ENCODE assay signal across 12 cellular contexts in genomic region chr21:42924433-42924751, GRCh38. TPM values are rescaled to one million over a fixed set of nuclear protein-coding genes. Genes with fewer than 3 reads are reported as not detected.
DNase-seq lines count a peak whose midpoint lies in the region; ATAC-seq, FAIRE-seq and TF ChIP-seq lines count a peak whose summit lies in the region.
"Had no signal": no experiment of that assay in that cellular context is flagged by ENCODE, and none has a peak within 500 bp of the region (broad histone marks: within the 10 kb centered on the region; RNA-seq: fewer than 3 reads in every experiment).

No MANE protein-coding gene starts in this region.

- RAD21 ChIA-PET in GM12878 (lab: Charles Lee; ENCODE audit: unreplicated experiment) = no interaction called here

- no peaks in the 10 kb centered on the region for H4K20me1 ChIP-seq in DND-41 (ENCODE audit: insufficient read depth, low read length)
- no peaks in the 10 kb centered on the region for H4K20me1 ChIP-seq in MM.1S (ENCODE audit: insufficient read depth, low read length)
- H4K20me1 ChIP-seq in GM12878 (ENCODE audit: control insufficient read depth, insufficient read depth) = no peaks in the 10 kb centered on the region

- H3K27me3 ChIP-seq in DND-41 (ENCODE audit: insufficient read depth, low read length, poor library complexity) (no peaks in the 10 kb centered on the region), MM.1S (replicated peaks; ENCODE audit: insufficient read depth, low read length) (no peaks in the 10 kb centered on the region), GM12878 (replicated peaks in 1 of 2; ENCODE audit: control insufficient read depth in 2 of 2, insufficient read depth in 2 of 2, low read length in 1 of 2) (no peaks in the 10 kb centered on the region)

- no peak for ATAC-seq in DND-41 (ENCODE audit: insufficient read depth, low read depth)
- ATAC-seq in GM12878 = no peak
- no peak for ATAC-seq in GM21423 (IDR thresholded peaks at IDR 0.05; ENCODE audit: unreplicated experiment)
- no peak for ATAC-seq in GM18907 (IDR thresholded peaks at IDR 0.05; ENCODE audit: unreplicated experiment)
- no peak for ATAC-seq in HG03025 (IDR thresholded peaks at IDR 0.05; ENCODE audit: low FRiP score, unreplicated experiment)
- ATAC-seq in Right ventricle myocardium inferior = no peak

- H3K4me3 ChIP-seq in DND-41 (ENCODE audit: low read depth in 1 of 2, low read length in 2 of 2) = peak overlapping the region in 1 of 2 experiments; percentile 47; a peak in 2 of 4 replicates
- no peak overlapping the region for H3K4me3 ChIP-seq in MM.1S (ENCODE audit: low read length)
- H3K4me3 ChIP-seq in GM12878 = no peak overlapping the region; the same call in 1 of the 2 replicates

- H3K4me1 ChIP-seq in DND-41 (ENCODE audit: insufficient read depth, low read length) = peaks cover 28% of the 10 kb centered on the region
- peaks cover 9% of the 10 kb centered on the region; the same call in 1 of the 2 replicates for H3K4me1 ChIP-seq in MM.1S (ENCODE audit: low read length)
- H3K4me1 ChIP-seq in GM12878 (ENCODE audit: control insufficient read depth, insufficient read depth, low read length) = peaks cover 6% of the 10 kb centered on the region

- H3K36me3 ChIP-seq in DND-41 (ENCODE audit: insufficient read depth, low read length) = no peaks in the 10 kb centered on the region
- no peaks in the 10 kb centered on the region for H3K36me3 ChIP-seq in MM.1S (replicated peaks; ENCODE audit: insufficient read depth, low read length)
- H3K36me3 ChIP-seq in GM12878 (ENCODE audit: control insufficient read depth in 2 of 2, insufficient read depth in 2 of 2, low read length in 1 of 2) = no peaks in the 10 kb centered on the region

- BruUV-seq in GM12878 (replicated peaks; lab: Mats Ljungman, UMichigan) = TSS peak; percentile 95

- H3K9ac ChIP-seq in DND-41 (ENCODE audit: low read depth, low read length) = peak overlapping the region; percentile 44
- H3K9ac ChIP-seq in MM.1S (ENCODE audit: low read length) = no peak overlapping the region
- peak overlapping the region; percentile 49; the same call in 1 of the 2 replicates for H3K9ac ChIP-seq in GM12878 (ENCODE audit: control insufficient read depth, insufficient read depth, low read length)

- DNase-seq in DND-41 = no peak
- no peak for DNase-seq in MM.1S
- DNase-seq in GM12878 (ENCODE audit: low read depth, low spot score) = no peak
- DNase-seq in neural crest cell (ENCODE audit: low read depth, low spot score) = no peak
- DNase-seq in Right ventricle myocardium inferior (ENCODE audit: missing footprints) = no peak
- DNase-seq: Right ventricle myocardium superior had no signal

- TF ChIP-seq EP300 in GM12878 (IDR thresholded peaks at IDR 0.05; ENCODE audit: borderline replicate concordance in 1 of 2, control insufficient read depth in 1 of 2, low read depth in 2 of 2, low read length in 2 of 2) = no peak

- no peak for FAIRE-seq in GM12878 (lab: Jason Lieb, UNC)

- H3K79me2 ChIP-seq in DND-41 (ENCODE audit: insufficient read depth, low read length) (peaks cover 2% of the 10 kb centered on the region; the same call in 1 of the 2 replicates), MM.1S (ENCODE audit: low read length) (no peaks in the 10 kb centered on the region), GM12878 (ENCODE audit: control insufficient read depth, insufficient read depth, low read length) (no peaks in the 10 kb centered on the region)

- 86% methylated on average over 6 of the region's 6 CpGs for WGBS in GM12878 (ENCODE audit: insufficient coverage, insufficient replicate concordance, low lambda C conversion rate, missing lambda C conversion rate)

- peaks cover 21% of the 10 kb centered on the region for H3K4me1 Mint-ChIP-seq in neural crest cell

- H3F3A ChIP-seq in MM.1S (ENCODE audit: insufficient read depth, low read length) = no peaks in the 10 kb centered on the region

- H3K27ac Mint-ChIP-seq in neural crest cell (ENCODE audit: unreplicated experiment) = peak overlapping the region; percentile 86

- H3K4me2 ChIP-seq in DND-41 (ENCODE audit: insufficient read depth, low read length) = peak overlapping the region; percentile 58
- H3K4me2 ChIP-seq in MM.1S (ENCODE audit: low read depth, low read length) = peak overlapping the region; percentile 27; the same call in 1 of the 2 replicates
- peak overlapping the region; percentile 67; the same call in 1 of the 2 replicates for H3K4me2 ChIP-seq in GM12878 (ENCODE audit: control insufficient read depth, insufficient read depth)

- H3K27me3 Mint-ChIP-seq in neural crest cell (ENCODE audit: low read depth) = no peaks in the 10 kb centered on the region

- H3K36me3 Mint-ChIP-seq in neural crest cell (ENCODE audit: low read depth) = peaks cover 2% of the 10 kb centered on the region

- peak overlapping the region; percentile 67 for H3K4me3 Mint-ChIP-seq in neural crest cell

- POLR2A ChIA-PET in GM12878 (lab: Charles Lee) = no interaction called here

- in situ Hi-C loops in GM12878 (cut with MboI) = no loop called here

- intact Hi-C loops in GM12878 (cut with micrococcal nuclease; ENCODE audit: unreplicated experiment) = loop anchor here (10.0 kb wide), 1 partner anchor 730 kb away; the partner anchor contains the start of genes HSF2BP and RRP1B
- intact Hi-C loops in Right ventricle myocardium inferior (cut with DNase I) = no loop called here

- H3K9me3 Mint-ChIP-seq in neural crest cell = peaks cover 4% of the 10 kb centered on the region

- CTCF ChIA-PET in GM12878 (lab: Yijun Ruan, JAX) = no interaction called here

- no peak for TF ChIP-seq POLR2A in GM12878 (IDR thresholded peaks at IDR 0.05; ENCODE audit: low read depth, low read length)

- H3K9me2 ChIP-seq in MM.1S (replicated peaks; ENCODE audit: insufficient read depth, low read length) = no peaks in the 10 kb centered on the region

- SMC1A ChIA-PET in GM12878 (lab: Charles Lee; ENCODE audit: uncharacterized antibody, unreplicated experiment) = no interaction called here

- H3K27ac ChIP-seq in DND-41 (ENCODE audit: low read length) (peak overlapping the region; percentile 88), MM.1S (ENCODE audit: low read length) (no peak overlapping the region), GM12878 (ENCODE audit: control insufficient read depth, insufficient read depth) (peak overlapping the region; percentile 49)

- H3K9me3 ChIP-seq in DND-41 (ENCODE audit: insufficient read depth, low read length, severe bottlenecking) (no peaks in the 10 kb centered on the region), MM.1S (replicated peaks; ENCODE audit: insufficient read depth, low read length) (no peaks in the 10 kb centered on the region), GM12878 (replicated peaks; ENCODE audit: control insufficient read depth, insufficient read depth, low read length) (no peaks in the 10 kb centered on the region)

- no peak for TF ChIP-seq RAD21 in GM12878 (IDR thresholded peaks at IDR 0.05; ENCODE audit: insufficient read depth, low read depth, low read length)

- H2AFZ ChIP-seq in DND-41 (ENCODE audit: low read depth, low read length) (peak overlapping the region; percentile 72), MM.1S (ENCODE audit: low read length) (peak overlapping the region; percentile 69), GM12878 (ENCODE audit: control insufficient read depth, low read depth, low read length) (peak overlapping the region; percentile 81)

- TF ChIP-seq CTCF in DND-41 (IDR thresholded peaks at IDR 0.05; ENCODE audit: borderline replicate concordance, extremely low read depth, low read length, poor library complexity, severe bottlenecking) = no peak
- TF ChIP-seq CTCF in MM.1S (IDR thresholded peaks at IDR 0.05; ENCODE audit: low read length) = no peak
- no peak for TF ChIP-seq CTCF in GM12878 (IDR thresholded peaks at IDR 0.05 in 2 of 3, conservative IDR thresholded peaks at IDR 0.05 in 1 of 3; ENCODE audit: control insufficient read depth in 2 of 3, extremely low read depth in 1 of 3, insufficient read depth in 1 of 3, low read depth in 3 of 3, low read length in 3 of 3)
- TF ChIP-seq CTCF in neural crest cell (conservative IDR thresholded peaks at IDR 0.05) = no peak

RNA-seq across cellular contexts. Expression of gene ERVH48-1, which starts 1.0 kb away (rescaled TPM):
- total RNA-seq in GM12878 (2013; cell fraction: nucleolus; rRNA removed) = not detected in 2 replicates
- total RNA-seq in GM12878 (2014; rRNA removed) (not detected in 2 replicates), GM12878 (2014; rRNA removed; fragmentation: Illumina TruSeq; extraction: Trizol) (not detected in 2 replicates), GM12878 (2021) (not detected in 2 replicates), neural crest cell (not detected in 2 replicates), Right ventricle myocardium inferior (not detected)
- not detected for polyA plus RNA-seq in GM12878 (2011; ENCODE audit: low read depth)
- polyA plus RNA-seq in GM12878 (2011; rRNA removed) (not detected in 2 replicates), GM12878 (2014; fragmentation: Illumina TruSeq; extraction: Trizol) (0.03 TPM in 1 of 2 replicates, not detected in the other), GM12878 (2014; fragmentation: Nextera tagmentation; extraction: Ambion mirVana) (not detected), GM12878 (2014; rRNA removed) (not detected in 2 replicates), GM12878 (2016; fragmentation: Nextera tagmentation; extraction: Ambion mirVana) (under 1 TPM; 0.13 to 0.30 TPM)
- not detected in 2 replicates for polyA plus RNA-seq in GM12878 (2011; cell fraction: cytosol; rRNA removed)
- polyA plus RNA-seq in GM12878 (2011; cell fraction: nucleus; rRNA removed) = not detected in 2 replicates
- 0.09 TPM in 1 of 2 replicates, not detected in the other for polyA plus RNA-seq in GM12878 (2012)
- not detected in 2 replicates for polyA minus RNA-seq in GM12878 (2011; rRNA and poly(A)+ RNA removed)
- not detected in 2 replicates for polyA minus RNA-seq in GM12878 (2011; cell fraction: cytosol; rRNA and poly(A)+ RNA removed)
- not detected in 2 replicates for polyA minus RNA-seq in GM12878 (2011; cell fraction: nucleus; rRNA and poly(A)+ RNA removed)
- total RNA-seq: dermis microvascular lymphatic vessel endothelial cell, Right ventricle myocardium superior, urinary bladder had no signal
- polyA plus RNA-seq: neural cell, urinary bladder had no signal

RNA-seq across cellular contexts. Expression of gene NDUFV3, which starts 31.3 kb away (rescaled TPM):
- 38.8 and 45.0 TPM in 2 replicates for total RNA-seq in GM12878 (2013; cell fraction: nucleolus; rRNA removed)
- total RNA-seq in GM12878 (2014; rRNA removed) (31.6 and 31.9 TPM in 2 replicates), GM12878 (2014; rRNA removed; fragmentation: Illumina TruSeq; extraction: Trizol) (32.7 and 34.2 TPM in 2 replicates), GM12878 (2021) (27.7 and 28.4 TPM in 2 replicates), neural crest cell (38.1 and 38.5 TPM in 2 replicates), Right ventricle myocardium inferior (61.0 TPM)
- 8.7 TPM for polyA plus RNA-seq in GM12878 (2011; ENCODE audit: low read depth)
- polyA plus RNA-seq in GM12878 (2011; rRNA removed) (10.6 and 13.4 TPM in 2 replicates), GM12878 (2014; fragmentation: Illumina TruSeq; extraction: Trizol) (24.8 and 33.3 TPM in 2 replicates), GM12878 (2014; fragmentation: Nextera tagmentation; extraction: Ambion mirVana) (1 to 10 TPM; 7.0 to 9.1 TPM), GM12878 (2014; rRNA removed) (27.6 and 31.3 TPM in 2 replicates), GM12878 (2016; fragmentation: Nextera tagmentation; extraction: Ambion mirVana) (10 to 100 TPM; 42.2 to 44.7 TPM)
- 18.6 and 23.1 TPM in 2 replicates for polyA plus RNA-seq in GM12878 (2011; cell fraction: cytosol; rRNA removed)
- 13.7 and 20.8 TPM in 2 replicates for polyA plus RNA-seq in GM12878 (2011; cell fraction: nucleus; rRNA removed)
- 16.0 and 16.7 TPM in 2 replicates for polyA plus RNA-seq in GM12878 (2012)
- 8.3 and 12.9 TPM in 2 replicates for polyA minus RNA-seq in GM12878 (2011; rRNA and poly(A)+ RNA removed)
- 7.9 and 9.8 TPM in 2 replicates for polyA minus RNA-seq in GM12878 (2011; cell fraction: cytosol; rRNA and poly(A)+ RNA removed)
- 3.3 and 5.2 TPM in 2 replicates for polyA minus RNA-seq in GM12878 (2011; cell fraction: nucleus; rRNA and poly(A)+ RNA removed)

RNA-seq across cellular contexts. Expression of gene WDR4, which starts 45.1 kb away (rescaled TPM):
- 80.3 and 92.9 TPM in 2 replicates for total RNA-seq in GM12878 (2013; cell fraction: nucleolus; rRNA removed)
- total RNA-seq in GM12878 (2014; rRNA removed) (13.8 and 17.5 TPM in 2 replicates), GM12878 (2014; rRNA removed; fragmentation: Illumina TruSeq; extraction: Trizol) (15.2 and 17.1 TPM in 2 replicates), GM12878 (2021) (39.4 and 41.3 TPM in 2 replicates), neural crest cell (36.0 and 38.0 TPM in 2 replicates), Right ventricle myocardium inferior (6.5 TPM)
- 5.7 TPM for polyA plus RNA-seq in GM12878 (2011; ENCODE audit: low read depth)
- polyA plus RNA-seq in GM12878 (2011; rRNA removed) (8.8 and 14.1 TPM in 2 replicates), GM12878 (2014; fragmentation: Illumina TruSeq; extraction: Trizol) (10.3 and 19.8 TPM in 2 replicates), GM12878 (2014; fragmentation: Nextera tagmentation; extraction: Ambion mirVana) (1 to 10 TPM; 2.1 to 9.1 TPM), GM12878 (2014; rRNA removed) (45.3 and 51.8 TPM in 2 replicates), GM12878 (2016; fragmentation: Nextera tagmentation; extraction: Ambion mirVana) (10 to 100 TPM; 37.7 to 40.1 TPM)
- 31.6 and 36.1 TPM in 2 replicates for polyA plus RNA-seq in GM12878 (2011; cell fraction: cytosol; rRNA removed)
- 51.0 and 92.6 TPM in 2 replicates for polyA plus RNA-seq in GM12878 (2011; cell fraction: nucleus; rRNA removed)
- polyA plus RNA-seq in GM12878 (2012) = 12.8 and 13.8 TPM in 2 replicates
- 18.7 and 29.2 TPM in 2 replicates for polyA minus RNA-seq in GM12878 (2011; rRNA and poly(A)+ RNA removed)
- polyA minus RNA-seq in GM12878 (2011; cell fraction: cytosol; rRNA and poly(A)+ RNA removed) = 6.8 and 11.0 TPM in 2 replicates
- 28.5 and 46.7 TPM in 2 replicates for polyA minus RNA-seq in GM12878 (2011; cell fraction: nucleus; rRNA and poly(A)+ RNA removed)

RNA-seq across cellular contexts. Expression of gene PKNOX1, which starts 50.0 kb away (rescaled TPM):
- total RNA-seq in GM12878 (2013; cell fraction: nucleolus; rRNA removed) = 24.7 and 25.2 TPM in 2 replicates
- total RNA-seq in GM12878 (2014; rRNA removed) (6.9 and 10.0 TPM in 2 replicates), GM12878 (2014; rRNA removed; fragmentation: Illumina TruSeq; extraction: Trizol) (7.3 and 7.7 TPM in 2 replicates), GM12878 (2021) (11.9 and 13.3 TPM in 2 replicates), neural crest cell (13.6 and 19.3 TPM in 2 replicates), Right ventricle myocardium inferior (9.7 TPM)
- 2.6 TPM for polyA plus RNA-seq in GM12878 (2011; ENCODE audit: low read depth)
- polyA plus RNA-seq in GM12878 (2011; rRNA removed) (21.4 and 23.7 TPM in 2 replicates), GM12878 (2014; fragmentation: Illumina TruSeq; extraction: Trizol) (10.5 and 16.0 TPM in 2 replicates), GM12878 (2014; fragmentation: Nextera tagmentation; extraction: Ambion mirVana) (10 to 100 TPM in 1 of 2 experiments, 1 to 10 TPM in 1; 9.5 to 11.3 TPM), GM12878 (2014; rRNA removed) (14.4 and 14.8 TPM in 2 replicates), GM12878 (2016; fragmentation: Nextera tagmentation; extraction: Ambion mirVana) (10 to 100 TPM; 20.8 to 22.9 TPM)
- 17.8 and 29.8 TPM in 2 replicates for polyA plus RNA-seq in GM12878 (2011; cell fraction: cytosol; rRNA removed)
- 23.1 and 23.6 TPM in 2 replicates for polyA plus RNA-seq in GM12878 (2011; cell fraction: nucleus; rRNA removed)
- polyA plus RNA-seq in GM12878 (2012) = 5.3 TPM in 2 replicates
- 11.6 and 34.2 TPM in 2 replicates for polyA minus RNA-seq in GM12878 (2011; rRNA and poly(A)+ RNA removed)
- 5.9 and 7.0 TPM in 2 replicates for polyA minus RNA-seq in GM12878 (2011; cell fraction: cytosol; rRNA and poly(A)+ RNA removed)
- polyA minus RNA-seq in GM12878 (2011; cell fraction: nucleus; rRNA and poly(A)+ RNA removed) = 16.1 and 16.2 TPM in 2 replicates
